Comparison of ENCODE assay signal across 28 cellular contexts in the genomic region with DNA sequence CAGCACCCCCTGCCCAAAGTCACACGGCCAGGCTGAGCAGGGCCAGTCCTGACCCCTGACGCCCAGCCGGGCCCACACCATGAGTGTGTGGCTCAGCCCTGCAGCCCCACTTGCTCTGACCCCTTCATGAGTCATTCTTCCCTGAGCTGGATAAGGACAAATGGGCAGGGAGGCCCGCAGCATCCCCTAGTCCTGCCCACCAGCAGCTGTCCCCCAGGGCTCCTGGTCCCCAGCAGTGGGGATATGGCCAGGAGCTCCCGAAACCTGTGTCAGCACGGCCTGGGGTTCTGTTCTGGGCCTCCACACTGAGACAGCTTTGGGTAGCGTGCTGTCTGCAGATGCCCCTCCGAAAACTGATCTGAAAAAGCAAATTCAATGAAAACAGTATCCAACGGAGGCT.
"Had no signal": no experiment of that assay in that cellular context is flagged by ENCODE, and none has a peak within 500 bp of the region (broad histone marks: within the 10 kb centered on the region; RNA-seq: fewer than 3 reads in every experiment).

No MANE protein-coding gene starts in this region.

- H3K4me3 ChIP-seq: body of pancreas, cardiac muscle cell, heart left ventricle, lung, pancreas, psoas muscle, spleen, tibial nerve had no signal

- H3K9me3 Mint-ChIP-seq: effector memory CD8-positive, alpha-beta T cell; T-helper 1 cell treated with Interleukin-12 subunit alpha and Interleukin-12 subunit beta and Interleukin-4 antibody, amounts not matched to agents 30 μg/mL and 1 μg/mL, for 36 hours had no signal

- H3K27me3 Mint-ChIP-seq: activated naive CD8-positive, alpha-beta T cell had no signal

- H3K4me3 Mint-ChIP-seq: activated naive CD8-positive, alpha-beta T cell; effector memory CD8-positive, alpha-beta T cell; immature natural killer cell; T-helper 1 cell treated with Interleukin-12 subunit alpha and Interleukin-12 subunit beta and Interleukin-4 antibody, amounts not matched to agents 30 μg/mL and 1 μg/mL, for 36 hours had no signal

- DNase-seq: activated CD4-positive, alpha-beta T cell treated with anti-CD3 and anti-CD28 coated beads for 48 hours; activated CD4-positive, alpha-beta T cell treated with anti-CD3 and anti-CD28 coated beads, Interleukin-2, amount 50 U/mL, for 48 hours; activated CD8-positive, alpha-beta memory T cell treated with anti-CD3 and anti-CD28 coated beads for 24 hours; activated effector memory CD4-positive, alpha-beta T cell treated with Interleukin-2 at 50 U/mL for 16 hours; activated naive CD4-positive, alpha-beta T cell treated with Interleukin-2 at 50 U/mL for 16 hours; aorta; body of pancreas; cortex of kidney; effector memory CD8-positive, alpha-beta T cell; heart left ventricle; hypothalamus; immature natural killer cell; mesendoderm; nucleus accumbens; pancreas; psoas muscle; spleen; stimulated activated naive CD4-positive, alpha-beta T cell; SW 1271; T-helper 9 cell; WERI-Rb-1 had no signal

- ATAC-seq: activated CD4-positive, CD25-positive, alpha-beta regulatory T cell treated with anti-CD3 and anti-CD28 coated beads, Interleukin-2, amount 50 U/mL, for 24 hours; body of pancreas; effector memory CD8-positive, alpha-beta T cell; left lobe of liver; pancreas; psoas muscle had no signal

- H3K9me3 ChIP-seq: body of pancreas, heart left ventricle, pancreas, psoas muscle, spleen, tibial nerve had no signal

- H3K36me3 ChIP-seq: cardiac muscle cell, heart left ventricle, pancreas, spleen, tibial nerve, WERI-Rb-1 had no signal

- H3K4me1 ChIP-seq: body of pancreas, pancreas, psoas muscle had no signal

- H3K27ac Mint-ChIP-seq: activated naive CD8-positive, alpha-beta T cell; immature natural killer cell; T-helper 1 cell treated with Interleukin-12 subunit alpha and Interleukin-12 subunit beta and Interleukin-4 antibody, amounts not matched to agents 30 μg/mL and 1 μg/mL, for 36 hours had no signal

- H3K27me3 ChIP-seq: body of pancreas, cardiac muscle cell, heart left ventricle, spleen, tibial nerve had no signal

- H3K27ac ChIP-seq: body of pancreas, cardiac muscle cell, pancreas, psoas muscle, spleen, tibial nerve, WERI-Rb-1 had no signal
